In genomic region chr19:18396471-18397241, GRCh38 we compare ENCODE assay signal across 1 cellular context.
TF ChIP-seq lines count a peak whose summit lies in the region.

No MANE protein-coding gene starts in this region.

TF ChIP-seq in HepG2, 621 proteins besides CTCF, POLR2A, EP300 and RAD21 (continued from another document and continues in another):
- TF ChIP-seq, protein P1, sequence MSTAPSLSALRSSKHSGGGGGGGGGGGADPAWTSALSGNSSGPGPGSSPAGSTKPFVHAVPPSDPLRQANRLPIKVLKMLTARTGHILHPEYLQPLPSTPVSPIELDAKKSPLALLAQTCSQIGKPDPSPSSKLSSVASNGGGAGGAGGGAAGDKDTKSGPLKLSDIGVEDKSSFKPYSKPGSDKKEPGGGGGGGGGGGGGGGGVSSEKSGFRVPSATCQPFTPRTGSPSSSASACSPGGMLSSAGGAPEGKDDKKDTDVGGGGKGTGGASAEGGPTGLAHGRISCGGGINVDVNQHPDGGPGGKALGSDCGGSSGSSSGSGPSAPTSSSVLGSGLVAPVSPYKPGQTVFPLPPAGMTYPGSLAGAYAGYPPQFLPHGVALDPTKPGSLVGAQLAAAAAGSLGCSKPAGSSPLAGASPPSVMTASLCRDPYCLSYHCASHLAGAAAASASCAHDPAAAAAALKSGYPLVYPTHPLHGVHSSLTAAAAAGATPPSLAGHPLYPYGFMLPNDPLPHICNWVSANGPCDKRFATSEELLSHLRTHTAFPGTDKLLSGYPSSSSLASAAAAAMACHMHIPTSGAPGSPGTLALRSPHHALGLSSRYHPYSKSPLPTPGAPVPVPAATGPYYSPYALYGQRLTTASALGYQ (CRISPR knock-in tag; IDR thresholded peaks at IDR 0.05): no peak
- TF ChIP-seq GZF1 (CRISPR knock-in tag; IDR thresholded peaks at IDR 0.05) (no peak), SKI (IDR thresholded peaks at IDR 0.05; ENCODE audit: partially characterized antibody) (peak; percentile 31), HMGXB3 (CRISPR knock-in tag; IDR thresholded peaks at IDR 0.05; ENCODE audit: borderline replicate concordance) (no peak), ZUFSP (CRISPR knock-in tag; IDR thresholded peaks at IDR 0.05; ENCODE audit: borderline replicate concordance) (no peak), AHR (CRISPR knock-in tag; IDR thresholded peaks at IDR 0.05) (peak; percentile 63; the same call in 1 of the 2 replicates), ZBTB42 (CRISPR knock-in tag; IDR thresholded peaks at IDR 0.05) (no peak; the same call in 1 of the 2 replicates), MTA1 (CRISPR knock-in tag; IDR thresholded peaks at IDR 0.05; ENCODE audit: borderline replicate concordance) (peak; percentile 76; the same call in 1 of the 2 replicates), LCORL (IDR thresholded peaks at IDR 0.05) (no peak), LCORL (CRISPR knock-in tag; IDR thresholded peaks at IDR 0.05) (no peak), THAP11 (CRISPR knock-in tag; IDR thresholded peaks at IDR 0.05) (no peak), CBFB (CRISPR knock-in tag; IDR thresholded peaks at IDR 0.05) (no peak), FOXP4 (CRISPR knock-in tag; IDR thresholded peaks at IDR 0.05) (no peak), HNRNPL (IDR thresholded peaks at IDR 0.05; ENCODE audit: low read depth, low read length) (peak; percentile 91), SRSF1 (optimal IDR thresholded peaks at IDR 0.05; ENCODE audit: low read depth, low read length) (no peak), GATAD2A (CRISPR knock-in tag; IDR thresholded peaks at IDR 0.05) (peak; percentile 31; the same call in 1 of the 2 replicates), IKZF4 (CRISPR knock-in tag; IDR thresholded peaks at IDR 0.05; ENCODE audit: borderline replicate concordance, low read depth, not compliant biosample characterization) (no peak), PBX3 (CRISPR knock-in tag; IDR thresholded peaks at IDR 0.05; ENCODE audit: borderline replicate concordance) (no peak), HMG20B (CRISPR knock-in tag; conservative IDR thresholded peaks at IDR 0.05) (no peak), STAT5B (CRISPR knock-in tag; IDR thresholded peaks at IDR 0.05) (no peak), ZNF629 (CRISPR knock-in tag; conservative IDR thresholded peaks at IDR 0.05) (peak; percentile 96), SAP130 (CRISPR knock-in tag; IDR thresholded peaks at IDR 0.05; ENCODE audit: low read depth) (peak; percentile 56), SCMH1 (CRISPR knock-in tag; IDR thresholded peaks at IDR 0.05; ENCODE audit: borderline replicate concordance) (no peak), PATZ1 (CRISPR knock-in tag; IDR thresholded peaks at IDR 0.05) (peak; percentile 35; the same call in 1 of the 2 replicates), ZNF569 (CRISPR knock-in tag; IDR thresholded peaks at IDR 0.05; ENCODE audit: borderline replicate concordance) (no peak), ZNF619 (CRISPR knock-in tag; IDR thresholded peaks at IDR 0.05) (no peak), FOXP1 (IDR thresholded peaks at IDR 0.05) (no peak), FOXP1 (CRISPR knock-in tag; IDR thresholded peaks at IDR 0.05) (no peak), ZBTB7B (CRISPR knock-in tag; IDR thresholded peaks at IDR 0.05) (peak; percentile 15; the same call in 1 of the 2 replicates), KDM6A (CRISPR knock-in tag; IDR thresholded peaks at IDR 0.05; ENCODE audit: low read depth) (no peak), HMG20A (CRISPR knock-in tag; IDR thresholded peaks at IDR 0.05; ENCODE audit: borderline replicate concordance) (peak; percentile 23; the same call in 1 of the 2 replicates)
- TF ChIP-seq, protein P2, sequence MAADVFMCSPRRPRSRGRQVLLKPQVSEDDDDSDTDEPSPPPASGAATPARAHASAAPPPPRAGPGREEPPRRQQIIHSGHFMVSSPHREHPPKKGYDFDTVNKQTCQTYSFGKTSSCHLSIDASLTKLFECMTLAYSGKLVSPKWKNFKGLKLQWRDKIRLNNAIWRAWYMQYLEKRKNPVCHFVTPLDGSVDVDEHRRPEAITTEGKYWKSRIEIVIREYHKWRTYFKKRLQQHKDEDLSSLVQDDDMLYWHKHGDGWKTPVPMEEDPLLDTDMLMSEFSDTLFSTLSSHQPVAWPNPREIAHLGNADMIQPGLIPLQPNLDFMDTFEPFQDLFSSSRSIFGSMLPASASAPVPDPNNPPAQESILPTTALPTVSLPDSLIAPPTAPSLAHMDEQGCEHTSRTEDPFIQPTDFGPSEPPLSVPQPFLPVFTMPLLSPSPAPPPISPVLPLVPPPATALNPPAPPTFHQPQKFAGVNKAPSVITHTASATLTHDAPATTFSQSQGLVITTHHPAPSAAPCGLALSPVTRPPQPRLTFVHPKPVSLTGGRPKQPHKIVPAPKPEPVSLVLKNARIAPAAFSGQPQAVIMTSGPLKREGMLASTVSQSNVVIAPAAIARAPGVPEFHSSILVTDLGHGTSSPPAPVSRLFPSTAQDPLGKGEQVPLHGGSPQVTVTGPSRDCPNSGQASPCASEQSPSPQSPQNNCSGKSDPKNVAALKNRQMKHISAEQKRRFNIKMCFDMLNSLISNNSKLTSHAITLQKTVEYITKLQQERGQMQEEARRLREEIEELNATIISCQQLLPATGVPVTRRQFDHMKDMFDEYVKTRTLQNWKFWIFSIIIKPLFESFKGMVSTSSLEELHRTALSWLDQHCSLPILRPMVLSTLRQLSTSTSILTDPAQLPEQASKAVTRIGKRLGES (CRISPR knock-in tag; IDR thresholded peaks at IDR 0.05; ENCODE audit: borderline replicate concordance): no peak
- TF ChIP-seq, protein P3, sequence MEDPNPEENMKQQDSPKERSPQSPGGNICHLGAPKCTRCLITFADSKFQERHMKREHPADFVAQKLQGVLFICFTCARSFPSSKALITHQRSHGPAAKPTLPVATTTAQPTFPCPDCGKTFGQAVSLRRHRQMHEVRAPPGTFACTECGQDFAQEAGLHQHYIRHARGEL (CRISPR knock-in tag; IDR thresholded peaks at IDR 0.05): no peak
- TF ChIP-seq, protein P4, sequence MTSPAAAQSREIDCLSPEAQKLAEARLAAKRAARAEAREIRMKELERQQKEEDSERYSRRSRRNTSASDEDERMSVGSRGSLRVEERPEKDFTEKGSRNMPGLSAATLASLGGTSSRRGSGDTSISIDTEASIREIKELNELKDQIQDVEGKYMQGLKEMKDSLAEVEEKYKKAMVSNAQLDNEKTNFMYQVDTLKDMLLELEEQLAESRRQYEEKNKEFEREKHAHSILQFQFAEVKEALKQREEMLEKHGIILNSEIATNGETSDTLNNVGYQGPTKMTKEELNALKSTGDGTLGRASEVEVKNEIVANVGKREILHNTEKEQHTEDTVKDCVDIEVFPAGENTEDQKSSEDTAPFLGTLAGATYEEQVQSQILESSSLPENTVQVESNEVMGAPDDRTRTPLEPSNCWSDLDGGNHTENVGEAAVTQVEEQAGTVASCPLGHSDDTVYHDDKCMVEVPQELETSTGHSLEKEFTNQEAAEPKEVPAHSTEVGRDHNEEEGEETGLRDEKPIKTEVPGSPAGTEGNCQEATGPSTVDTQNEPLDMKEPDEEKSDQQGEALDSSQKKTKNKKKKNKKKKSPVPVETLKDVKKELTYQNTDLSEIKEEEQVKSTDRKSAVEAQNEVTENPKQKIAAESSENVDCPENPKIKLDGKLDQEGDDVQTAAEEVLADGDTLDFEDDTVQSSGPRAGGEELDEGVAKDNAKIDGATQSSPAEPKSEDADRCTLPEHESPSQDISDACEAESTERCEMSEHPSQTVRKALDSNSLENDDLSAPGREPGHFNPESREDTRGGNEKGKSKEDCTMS (CRISPR knock-in tag; conservative IDR thresholded peaks at IDR 0.05): no peak
